Comparison of ENCODE assay signal across 16 cellular contexts in the genomic region with DNA sequence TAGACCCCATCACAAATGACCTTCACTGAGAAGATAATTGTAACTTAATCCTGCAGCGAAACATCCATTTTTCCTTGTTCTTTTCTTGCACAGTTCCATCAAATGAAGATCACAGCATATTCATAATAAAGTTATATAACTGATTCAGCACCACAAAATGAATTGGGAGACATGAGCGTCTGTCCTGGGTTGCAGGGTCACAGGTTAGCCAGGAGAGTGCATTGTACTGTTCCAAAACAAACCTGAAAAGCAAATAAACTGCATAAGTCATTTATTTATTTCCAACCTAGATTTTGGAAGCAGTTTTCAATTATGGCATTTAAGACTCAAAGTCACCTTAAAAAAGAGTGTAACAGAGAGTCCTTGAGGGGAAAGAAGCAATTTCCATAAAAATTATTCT. TPM values are rescaled to one million over a fixed set of nuclear protein-coding genes. Genes with fewer than 3 reads are reported as not detected.
DNase-seq lines count a peak whose midpoint lies in the region; ATAC-seq and TF ChIP-seq lines count a peak whose summit lies in the region.
"Had no signal": no experiment of that assay in that cellular context is flagged by ENCODE, and none has a peak within 500 bp of the region (broad histone marks: within the 10 kb centered on the region; RNA-seq: fewer than 3 reads in every experiment).

No MANE protein-coding gene starts in this region.

- H3K9me3 Mint-ChIP-seq in activated naive CD4-positive, alpha-beta T cell treated with anti-CD3 and anti-CD28 coated beads, Interleukin-2, amount 50 U/mL, for 24 hours = no peaks in the 10 kb centered on the region
- no peaks in the 10 kb centered on the region for H3K9me3 Mint-ChIP-seq in activated naive CD4-positive, alpha-beta T cell treated with anti-CD3 and anti-CD28 coated beads for 36 hours
- H3K9me3 Mint-ChIP-seq: CD4-positive, CD25-positive, alpha-beta regulatory T cell; HFFc6 had no signal

- H3K27me3 Mint-ChIP-seq in activated naive CD4-positive, alpha-beta T cell treated with anti-CD3 and anti-CD28 coated beads, Interleukin-2, amount 50 U/mL, for 24 hours = no peaks in the 10 kb centered on the region
- H3K27me3 Mint-ChIP-seq in activated naive CD4-positive, alpha-beta T cell treated with anti-CD3 and anti-CD28 coated beads for 36 hours (ENCODE audit: low read depth) = no peaks in the 10 kb centered on the region
- H3K27me3 Mint-ChIP-seq: CD4-positive, CD25-positive, alpha-beta regulatory T cell had no signal

- no peak overlapping the region for H3K4me3 Mint-ChIP-seq in activated naive CD4-positive, alpha-beta T cell treated with anti-CD3 and anti-CD28 coated beads, Interleukin-2, amount 50 U/mL, for 24 hours
- no peak overlapping the region for H3K4me3 Mint-ChIP-seq in activated naive CD4-positive, alpha-beta T cell treated with anti-CD3 and anti-CD28 coated beads for 36 hours
- H3K4me3 Mint-ChIP-seq: CD4-positive, CD25-positive, alpha-beta regulatory T cell; HFFc6 had no signal

- no peak for DNase-seq in activated naive CD4-positive, alpha-beta T cell treated with anti-CD3 and anti-CD28 coated beads for 36 hours
- DNase-seq in NCI-H82 (lab: John Stamatoyannopoulos, UW) = no peak
- DNase-seq: AML-193; Calu3; CD4-positive, CD25-positive, alpha-beta regulatory T cell; DMS 273 treated with DMSO at 0.1 percent for 48 hours; HCEC 1CT; HFFc6 had no signal

- peak; percentile 12; the same call in 1 of the 2 replicates for TF ChIP-seq CTCF in 22Rv1 (IDR thresholded peaks at IDR 0.05)
- peak; percentile 40 for TF ChIP-seq CTCF in C4-2B (conservative IDR thresholded peaks at IDR 0.05)
- TF ChIP-seq CTCF in VCaP (conservative IDR thresholded peaks at IDR 0.05) = 0 out of 2 replicates have a peak, but pooled peaks have one; percentile 11

- intact Hi-C loops in activated naive CD4-positive, alpha-beta T cell treated with anti-CD3 and anti-CD28 coated beads for 36 hours (cut with micrococcal nuclease) = no loop called here

- H3K4me1 Mint-ChIP-seq in activated naive CD4-positive, alpha-beta T cell treated with anti-CD3 and anti-CD28 coated beads, Interleukin-2, amount 50 U/mL, for 24 hours = no peaks in the 10 kb centered on the region
- H3K4me1 Mint-ChIP-seq in activated naive CD4-positive, alpha-beta T cell treated with anti-CD3 and anti-CD28 coated beads for 36 hours (ENCODE audit: low read depth) = no peaks in the 10 kb centered on the region

- CTCF ChIA-PET in activated naive CD4-positive, alpha-beta T cell treated with anti-CD3 and anti-CD28 coated beads for 36 hours (lab: Charles Lee) = no interaction called here

- H3K27ac ChIP-seq in 22Rv1 (peak overlapping the region; percentile 56), C4-2B (no peak overlapping the region), VCaP (peak overlapping the region; percentile 31; the same call in 1 of the 2 replicates)
- H3K27ac ChIP-seq: BLaER1, HL-60 had no signal

- H3K36me3 Mint-ChIP-seq in activated naive CD4-positive, alpha-beta T cell treated with anti-CD3 and anti-CD28 coated beads, Interleukin-2, amount 50 U/mL, for 24 hours = peaks cover 5% of the 10 kb centered on the region
- peaks cover 7% of the 10 kb centered on the region for H3K36me3 Mint-ChIP-seq in activated naive CD4-positive, alpha-beta T cell treated with anti-CD3 and anti-CD28 coated beads for 36 hours (ENCODE audit: low read depth)

- peak overlapping the region; percentile 1 for H3K27ac Mint-ChIP-seq in activated naive CD4-positive, alpha-beta T cell treated with anti-CD3 and anti-CD28 coated beads, Interleukin-2, amount 50 U/mL, for 24 hours
- no peak overlapping the region for H3K27ac Mint-ChIP-seq in activated naive CD4-positive, alpha-beta T cell treated with anti-CD3 and anti-CD28 coated beads for 36 hours

- ATAC-seq in GM18519 (IDR thresholded peaks at IDR 0.05; ENCODE audit: low FRiP score, unreplicated experiment) = no peak
- ATAC-seq in HG02852 (IDR thresholded peaks at IDR 0.05; ENCODE audit: unreplicated experiment) = no peak

RNA-seq across cellular contexts. Expression of a gene that starts 18.6 kb away (rescaled TPM):
- total RNA-seq in activated naive CD4-positive, alpha-beta T cell treated with anti-CD3 and anti-CD28 coated beads for 36 hours = 10 to 100 TPM; 23.2 to 25.0 TPM
